12 cellular contexts compared by ENCODE assay signal in genomic region chr1:15155760-15156743, GRCh38. TPM values are rescaled to one million over a fixed set of nuclear protein-coding genes. Genes with fewer than 3 reads are reported as not detected.
DNase-seq lines count a peak whose midpoint lies in the region; ATAC-seq and TF ChIP-seq lines count a peak whose summit lies in the region.
"Had no signal": no experiment of that assay in that cellular context is flagged by ENCODE, and none has a peak within 500 bp of the region (broad histone marks: within the 10 kb centered on the region; RNA-seq: fewer than 3 reads in every experiment).

No MANE protein-coding gene starts in this region.

- no peak overlapping the region for H3K4me2 ChIP-seq in mammary epithelial cell (ENCODE audit: insufficient read depth, low read depth, low read length)

- peaks cover 6% of the 10 kb centered on the region for H3K36me3 Mint-ChIP-seq in MCF 10A (ENCODE audit: insufficient read depth, unreplicated experiment)

- H3K9me3 ChIP-seq in mammary epithelial cell (replicated peaks; ENCODE audit: insufficient read depth, low read length) (no peaks in the 10 kb centered on the region), Panc1 (ENCODE audit: control insufficient read depth, insufficient read depth, low read depth, low read length) (no peaks in the 10 kb centered on the region), tibial artery (no peaks in the 10 kb centered on the region)

- H3K9ac ChIP-seq in mammary epithelial cell (ENCODE audit: insufficient read depth, low read length) = no peak overlapping the region

- POLR2A ChIA-PET in MCF 10A (lab: Yijun Ruan, JAX) (interaction anchor here (0.6 to 1.3 kb wide), 3 partner anchors 9 to 174 kb away, joined by 3 read pairs; no protein-coding TSS in a partner anchor), Panc1 (lab: Charles Lee) (interaction anchor here (1.6 kb wide), 1 partner anchor 18 kb away, joined by 3 read pairs; no protein-coding TSS in a partner anchor)

- peaks cover 23% of the 10 kb centered on the region for H3K4me1 Mint-ChIP-seq in MCF 10A (ENCODE audit: insufficient read depth, unreplicated experiment)

- H3K36me3 ChIP-seq in mammary epithelial cell (ENCODE audit: insufficient read depth, low read length) (no peaks in the 10 kb centered on the region), Panc1 (ENCODE audit: control insufficient read depth, insufficient read depth, low read length) (no peaks in the 10 kb centered on the region), tibial artery (no peaks in the 10 kb centered on the region)

- ATAC-seq in Panc1 (no peak), GM21515 (IDR thresholded peaks at IDR 0.05; ENCODE audit: unreplicated experiment) (no peak)

- H3K27me3 ChIP-seq in mammary epithelial cell (ENCODE audit: insufficient read depth, low read length) (no peaks in the 10 kb centered on the region), Panc1 (ENCODE audit: control insufficient read depth, insufficient read depth, low read length) (no peaks in the 10 kb centered on the region), tibial artery (no peaks in the 10 kb centered on the region)

- H3K27ac ChIP-seq in mammary epithelial cell (ENCODE audit: insufficient read depth, low read depth, low read length) = no peak overlapping the region
- H3K27ac ChIP-seq in Panc1 (ENCODE audit: low read length) = peak overlapping the region; percentile 62
- H3K27ac ChIP-seq in tibial artery = peak overlapping the region; percentile 26 to 84
- H3K27ac ChIP-seq: VCaP had no signal

- H3K9me3 Mint-ChIP-seq in MCF 10A (ENCODE audit: unreplicated experiment) = no peaks in the 10 kb centered on the region

- TF ChIP-seq CTCF in MCF 10A (IDR thresholded peaks at IDR 0.05; ENCODE audit: unreplicated experiment) = no peak
- TF ChIP-seq CTCF in mammary epithelial cell (conservative IDR thresholded peaks at IDR 0.05 in 1 of 2, IDR thresholded peaks at IDR 0.05 in 1 of 2; ENCODE audit: extremely low read depth in 1 of 2, insufficient read depth in 1 of 2, low read depth in 1 of 2, low read length in 2 of 2) = no peak
- no peak for TF ChIP-seq CTCF in Panc1 (IDR thresholded peaks at IDR 0.05)
- no peak for TF ChIP-seq CTCF in fibroblast of pulmonary artery (IDR thresholded peaks at IDR 0.05; ENCODE audit: low read length, missing control alignments)
- no peak for TF ChIP-seq CTCF in tibial artery (IDR thresholded peaks at IDR 0.05)

- WGBS in mammary epithelial cell (ENCODE audit: low coverage, missing lambda C conversion rate) = 73% methylated on average over 10 of the region's 14 CpGs

- intact Hi-C loops in MCF 10A (cut with micrococcal nuclease) = no loop called here
- intact Hi-C loops in mammary epithelial cell (cut with micrococcal nuclease) = loop anchor here (10.0 kb wide), 1 partner anchor 369 kb away; the partner anchor contains the start of genes CASP9 and DNAJC16
- intact Hi-C loops in Panc1 (cut with micrococcal nuclease; ENCODE audit: unreplicated experiment) = no loop called here
- intact Hi-C loops in tibial artery (cut with DNase I; ENCODE audit: low total_unique reads) = loop anchor here (5.0 kb wide), 1 partner anchor 36 kb away; no protein-coding TSS in a partner anchor

- H3K4me1 ChIP-seq in mammary epithelial cell (ENCODE audit: insufficient read depth, low read length) = peaks cover 36% of the 10 kb centered on the region
- peaks cover 45% of the 10 kb centered on the region for H3K4me1 ChIP-seq in Panc1 (ENCODE audit: control insufficient read depth, insufficient read depth, low read length)
- H3K4me1 ChIP-seq in tibial artery = peaks cover 0 to 50% (median 20%) of the 10 kb centered on the region in 4 donors

- peak overlapping the region; percentile 82 for H3K27ac Mint-ChIP-seq in MCF 10A (ENCODE audit: low read depth, unreplicated experiment)

- CTCF ChIA-PET in MCF 10A (lab: Yijun Ruan, JAX) (interaction anchor here (1.1 to 1.5 kb wide), 2 partner anchors 17 to 116 kb away, joined by 3 to 8 read pairs; no protein-coding TSS in a partner anchor), mammary epithelial cell (lab: Charles Lee; ENCODE audit: low non-redundant PET) (no interaction called here), Panc1 (lab: Charles Lee) (interaction anchor here (0.6 to 1.7 kb wide), 3 partner anchors 8 to 116 kb away, joined by 3 to 6 read pairs (median 4); no protein-coding TSS in a partner anchor)

- DNase-seq in MCF 10A (ENCODE audit: unreplicated experiment) (no peak), mammary epithelial cell (no peak), Panc1 (ENCODE audit: low read depth, low spot score) (no peak), fibroblast of pulmonary artery (ENCODE audit: low read depth) (peak; percentile 35), tibial artery (no peak), T1000 (lab: John Stamatoyannopoulos, UW) (no peak), kidney glomerular epithelial cell (lab: John Stamatoyannopoulos, UW) (no peak)
- DNase-seq: central memory CD4-positive, alpha-beta T cell; islet precursor cell; stimulated activated CD4-positive, alpha-beta T cell treated with anti-CD3 and anti-CD28 coated beads, Interleukin-1b, Interleukin-23, amount 100 ng/mL, for 48 hours had no signal

- H3K79me2 ChIP-seq in mammary epithelial cell (ENCODE audit: insufficient read depth, low read length) = peaks cover 72% of the 10 kb centered on the region

- no peak overlapping the region for H3K4me3 ChIP-seq in mammary epithelial cell (replicated peaks in 1 of 3; ENCODE audit: insufficient read depth in 1 of 3, low read depth in 2 of 3, low read length in 3 of 3)
- H3K4me3 ChIP-seq in Panc1 (ENCODE audit: low read depth in 2 of 2, low read length in 2 of 2) = peak overlapping the region; percentile 17 to 87
- H3K4me3 ChIP-seq in fibroblast of pulmonary artery (replicated peaks; ENCODE audit: low read depth, low read length) = no peak overlapping the region
- H3K4me3 ChIP-seq in tibial artery = no peak overlapping the region

- H3K4me3 Mint-ChIP-seq in MCF 10A (ENCODE audit: unreplicated experiment) = peak overlapping the region; percentile 7

- no peaks in the 10 kb centered on the region for H3K27me3 Mint-ChIP-seq in MCF 10A (ENCODE audit: insufficient read depth, unreplicated experiment)

- H2AFZ ChIP-seq in mammary epithelial cell (ENCODE audit: low read depth, low read length) = no peak overlapping the region

- in situ Hi-C loops in mammary epithelial cell (cut with MboI; ENCODE audit: low sequenced_read_pairs in 2 of 2) (loop anchor here in 1 of 2 donors (10.0 kb wide), 2 partner anchors 149 to 259 kb away; no protein-coding TSS in a partner anchor), Panc1 (cut with HindIII; ENCODE audit: low pct_unique_long_range_greater_than_20kb, low sequenced_read_pairs) (no loop called here)

- H4K20me1 ChIP-seq in mammary epithelial cell (ENCODE audit: insufficient read depth, low read length) = no peaks in the 10 kb centered on the region

- BruUV-seq in MCF 10A (replicated peaks; lab: Mats Ljungman, UMichigan) = no TSS peak
- BruUV-seq in mammary epithelial cell (replicated peaks; lab: Mats Ljungman, UMichigan) = no TSS peak
- BruUV-seq in Panc1 (replicated peaks; lab: Mats Ljungman, UMichigan) = TSS peak; percentile 71

- dilution Hi-C loops in mammary epithelial cell (cut with HindIII; ENCODE audit: low sequenced_read_pairs) = no loop called here

RNA-seq across cellular contexts. Expression of gene TMEM51, which starts 2.5 kb away (rescaled TPM):
- total RNA-seq in MCF 10A (2022) = 6.4 TPM in 2 replicates
- 10 to 100 TPM; 15.1 to 16.2 TPM for total RNA-seq in mammary epithelial cell
- 14.9 TPM for polyA plus RNA-seq in mammary epithelial cell
- polyA minus RNA-seq in mammary epithelial cell = 4.4 TPM
- total RNA-seq in Panc1 (2021; ENCODE audit: unreplicated experiment) = 25.8 TPM
- polyA plus RNA-seq in Panc1 (2012; ENCODE audit: insufficient read length) = 23.8 TPM

Comparison
In these comparisons a context has a peak if more than half of its experiments do, and no peak if none do; other contexts are left out.
1. intact Hi-C loops: an anchor here in mammary epithelial cell (10.0 kb wide) and tibial artery (5.0 kb wide); none called in MCF 10A and Panc1.
2. H3K4me3 ChIP-seq: peak in Panc1 (2 of 2); none in mammary epithelial cell (0 of 3), fibroblast of pulmonary artery (single experiment) and tibial artery (0 of 2).